11 cellular contexts compared by ENCODE assay signal in the genomic region with DNA sequence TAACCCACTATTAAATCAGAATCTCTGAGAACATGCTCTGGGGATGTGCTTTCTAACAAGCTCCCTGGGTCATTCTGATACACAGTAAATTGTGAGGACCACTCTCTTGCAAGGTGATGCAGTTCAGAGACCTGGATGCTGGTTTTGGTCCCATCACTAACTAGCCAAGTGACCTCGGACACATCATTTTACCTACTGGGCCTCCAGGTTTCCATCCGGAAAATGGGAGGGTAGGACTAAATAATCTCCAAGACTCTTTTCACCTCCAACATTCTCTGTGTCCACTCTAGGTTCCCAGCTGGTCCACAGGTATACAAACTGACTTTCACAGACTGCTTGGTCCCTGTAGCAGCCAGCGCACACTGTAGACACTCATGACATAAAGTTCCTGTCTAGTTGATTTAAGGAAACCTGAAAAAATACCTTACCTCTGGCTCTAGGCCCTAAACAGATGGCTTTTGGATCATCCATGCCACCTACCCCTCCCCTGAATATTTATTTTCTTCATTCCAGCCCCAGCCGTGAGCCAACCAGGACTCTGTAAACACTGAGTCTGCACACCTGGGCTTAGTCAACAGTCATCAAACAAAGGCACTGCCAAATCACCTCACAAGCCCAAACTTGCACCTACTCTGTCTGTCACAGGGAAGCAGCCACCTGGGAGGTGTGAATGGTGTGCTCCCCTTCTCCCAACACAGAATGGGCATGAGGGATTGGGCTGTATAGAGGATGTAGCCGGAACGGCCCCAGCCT. TPM values are rescaled to one million over a fixed set of nuclear protein-coding genes. Genes with fewer than 3 reads are reported as not detected.
A peak's percentile ranks its signal among the peaks of the same experiment; 100 is the strongest.
DNase-seq lines count a peak whose midpoint lies in the region; ATAC-seq, FAIRE-seq and TF ChIP-seq lines count a peak whose summit lies in the region.
"Had no signal": no experiment of that assay in that cellular context is flagged by ENCODE, and none has a peak within 500 bp of the region (broad histone marks: within the 10 kb centered on the region; RNA-seq: fewer than 3 reads in every experiment).

No MANE protein-coding gene starts in this region.

- no peak overlapping the region for H3K27ac ChIP-seq in right cardiac atrium (ENCODE audit: low read length)
- H3K27ac ChIP-seq in liver (ENCODE audit: low read depth in 1 of 2, low read length in 2 of 2) = no peak overlapping the region

- intact Hi-C loops in left ventricle myocardium superior (cut with micrococcal nuclease) (no loop called here), right cardiac atrium (cut with DNase I) (no loop called here)

- H3K4me1 ChIP-seq in right cardiac atrium (ENCODE audit: control insufficient read depth, insufficient read depth, low read length) (peaks cover 36% of the 10 kb centered on the region), liver (ENCODE audit: control insufficient read depth in 4 of 4, insufficient read depth in 4 of 4, low read length in 3 of 4) (peaks cover 0 to 20% (median 16%) of the 10 kb centered on the region in 4 donors)

- TF ChIP-seq RAD21 in liver (IDR thresholded peaks at IDR 0.05) = no peak

- no peaks in the 10 kb centered on the region for H3K27me3 ChIP-seq in right cardiac atrium (ENCODE audit: control insufficient read depth, insufficient read depth)
- no peaks in the 10 kb centered on the region for H3K27me3 ChIP-seq in liver (ENCODE audit: control insufficient read depth in 4 of 4, insufficient read depth in 4 of 4, low read length in 3 of 4)
- H3K27me3 ChIP-seq: uterus had no signal

- ATAC-seq in left ventricle myocardium superior (no peak), right cardiac atrium (no peak), GM21423 (IDR thresholded peaks at IDR 0.05; ENCODE audit: unreplicated experiment) (no peak)
- no peak for ATAC-seq in activated CD4-positive, CD25-positive, alpha-beta regulatory T cell treated with anti-CD3 and anti-CD28 coated beads, Interleukin-2, amount 50 U/mL, for 24 hours

- H3K9me3 ChIP-seq in right cardiac atrium (ENCODE audit: control insufficient read depth, low read length) (no peaks in the 10 kb centered on the region), liver (ENCODE audit: control insufficient read depth in 4 of 4, low read length in 3 of 4) (no peaks in the 10 kb centered on the region)
- H3K9me3 ChIP-seq: uterus had no signal

- no peak for TF ChIP-seq CTCF in liver (IDR thresholded peaks at IDR 0.05; ENCODE audit: low read depth, low read length, missing input control)

- no peaks in the 10 kb centered on the region for H3K36me3 ChIP-seq in liver (ENCODE audit: control insufficient read depth in 4 of 4, insufficient read depth in 3 of 4, low read depth in 1 of 4, low read length in 3 of 4)
- H3K36me3 ChIP-seq: uterus had no signal

- H3K4me3 ChIP-seq in right cardiac atrium (ENCODE audit: low read length) = no peak overlapping the region
- H3K4me3 ChIP-seq in liver (ENCODE audit: low read depth in 1 of 3, low read length in 3 of 3) = no peak overlapping the region
- H3K4me3 ChIP-seq: uterus had no signal

- WGBS in right cardiac atrium = 86% methylated on average over 6 of the region's 6 CpGs
- WGBS in liver = 67% methylated on average over 6 of the region's 6 CpGs

- DNase-seq in left ventricle myocardium superior = peak; percentile 0
- no peak for DNase-seq in right cardiac atrium
- DNase-seq in SHP77 (lab: John Stamatoyannopoulos, UW) = peak; percentile 66 to 72
- peak; percentile 59 for DNase-seq in urothelium cell line (ENCODE audit: low spot score)
- no peak for DNase-seq in stimulated activated naive CD4-positive, alpha-beta T cell (lab: John Stamatoyannopoulos, UW)
- DNase-seq: activated CD4-positive, CD25-positive, alpha-beta regulatory T cell; NCI-H446; uterus had no signal

- FAIRE-seq in urothelium cell line (lab: Jason Lieb, UNC) = no peak

- no peak overlapping the region for H3K9ac ChIP-seq in liver (ENCODE audit: low read depth in 1 of 2, low read length in 2 of 2)

TF ChIP-seq in liver, 16 proteins besides CTCF, POLR2A, EP300 and RAD21:
- TF ChIP-seq HNF4A (conservative IDR thresholded peaks at IDR 0.05) (peak in 1 of 2 donors; percentile 8), JUND (IDR thresholded peaks at IDR 0.05) (no peak), FOXA1 (IDR thresholded peaks at IDR 0.05) (peak; percentile 78), GABPA (IDR thresholded peaks at IDR 0.05 in 1 of 2, conservative IDR thresholded peaks at IDR 0.05 in 1 of 2) (no peak), RXRA (IDR thresholded peaks at IDR 0.05) (no peak), FOXA2 (IDR thresholded peaks at IDR 0.05) (peak; percentile 87), NR2F2 (IDR thresholded peaks at IDR 0.05) (no peak)
- TF ChIP-seq, protein P1, sequence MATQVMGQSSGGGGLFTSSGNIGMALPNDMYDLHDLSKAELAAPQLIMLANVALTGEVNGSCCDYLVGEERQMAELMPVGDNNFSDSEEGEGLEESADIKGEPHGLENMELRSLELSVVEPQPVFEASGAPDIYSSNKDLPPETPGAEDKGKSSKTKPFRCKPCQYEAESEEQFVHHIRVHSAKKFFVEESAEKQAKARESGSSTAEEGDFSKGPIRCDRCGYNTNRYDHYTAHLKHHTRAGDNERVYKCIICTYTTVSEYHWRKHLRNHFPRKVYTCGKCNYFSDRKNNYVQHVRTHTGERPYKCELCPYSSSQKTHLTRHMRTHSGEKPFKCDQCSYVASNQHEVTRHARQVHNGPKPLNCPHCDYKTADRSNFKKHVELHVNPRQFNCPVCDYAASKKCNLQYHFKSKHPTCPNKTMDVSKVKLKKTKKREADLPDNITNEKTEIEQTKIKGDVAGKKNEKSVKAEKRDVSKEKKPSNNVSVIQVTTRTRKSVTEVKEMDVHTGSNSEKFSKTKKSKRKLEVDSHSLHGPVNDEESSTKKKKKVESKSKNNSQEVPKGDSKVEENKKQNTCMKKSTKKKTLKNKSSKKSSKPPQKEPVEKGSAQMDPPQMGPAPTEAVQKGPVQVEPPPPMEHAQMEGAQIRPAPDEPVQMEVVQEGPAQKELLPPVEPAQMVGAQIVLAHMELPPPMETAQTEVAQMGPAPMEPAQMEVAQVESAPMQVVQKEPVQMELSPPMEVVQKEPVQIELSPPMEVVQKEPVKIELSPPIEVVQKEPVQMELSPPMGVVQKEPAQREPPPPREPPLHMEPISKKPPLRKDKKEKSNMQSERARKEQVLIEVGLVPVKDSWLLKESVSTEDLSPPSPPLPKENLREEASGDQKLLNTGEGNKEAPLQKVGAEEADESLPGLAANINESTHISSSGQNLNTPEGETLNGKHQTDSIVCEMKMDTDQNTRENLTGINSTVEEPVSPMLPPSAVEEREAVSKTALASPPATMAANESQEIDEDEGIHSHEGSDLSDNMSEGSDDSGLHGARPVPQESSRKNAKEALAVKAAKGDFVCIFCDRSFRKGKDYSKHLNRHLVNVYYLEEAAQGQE (IDR thresholded peaks at IDR 0.05) = no peak

RNA-seq across cellular contexts. Expression of a gene that starts 51.3 kb away (rescaled TPM):
- total RNA-seq in left ventricle myocardium superior (86.3 TPM), right cardiac atrium (10 to 100 TPM; 50.9 to 68.3 (median 61.1) TPM), liver (10 to 100 TPM in 1 of 2 donors, 1 to 10 TPM in 1; 9.8 to 13.7 TPM)
- polyA plus RNA-seq in right cardiac atrium (54.7 TPM), liver (10 to 100 TPM; 20.1 to 24.3 TPM)

RNA-seq across cellular contexts. Expression of a gene that starts 54.0 kb away (rescaled TPM):
- 55.0 TPM for total RNA-seq in left ventricle myocardium superior
- 10 to 100 TPM; 53.1 to 60.5 (median 55.1) TPM for total RNA-seq in right cardiac atrium
- 41.0 TPM for polyA plus RNA-seq in right cardiac atrium
- total RNA-seq in liver = 1 to 10 TPM; 2.6 to 3.2 TPM
- 1 to 10 TPM; 3.6 to 4.9 TPM for polyA plus RNA-seq in liver

Comparison
In these comparisons a context has a peak if more than half of its experiments do, and no peak if none do; other contexts are left out.
1. DNase-seq: peak in left ventricle myocardium superior (single experiment), SHP77 (2 of 2) and urothelium cell line (single experiment); none in right cardiac atrium (0 of 3) and stimulated activated naive CD4-positive, alpha-beta T cell (0 of 6).
2. RNA of a gene that starts 54.0 kb away (total RNA-seq): 53.1 to 60.5 TPM in right cardiac atrium and 55.0 TPM in left ventricle myocardium superior (single experiment); 2.6 to 3.2 TPM in liver; every median in the first group is over 10 times any median in the second.